ENCODE assay signal across 1 cellular context in genomic region chr6:33513213-33513612, GRCh38.
TF ChIP-seq lines count a peak whose summit lies in the region.

No MANE protein-coding gene starts in this region.

TF ChIP-seq in A549, 52 proteins besides CTCF, POLR2A, EP300 and RAD21 (continued from another document):
- TF ChIP-seq EHF (CRISPR knock-in tag; IDR thresholded peaks at IDR 0.05) (no peak), JUN (IDR thresholded peaks at IDR 0.05) (no peak)
